In genomic region chr15:70034596-70034995, GRCh38 we compare ENCODE assay signal across 1 cellular context.
TF ChIP-seq lines count a peak whose summit lies in the region.

No MANE protein-coding gene starts in this region.

TF ChIP-seq in GM12878, 131 proteins besides CTCF, POLR2A, EP300 and RAD21 (continued from another document):
- TF ChIP-seq BACH1 (IDR thresholded peaks at IDR 0.05; ENCODE audit: borderline replicate concordance) (no peak), IRF3 (IDR thresholded peaks at IDR 0.05) (no peak), POU2F2 (IDR thresholded peaks at IDR 0.05; ENCODE audit: borderline replicate concordance, low read depth, low read length) (no peak), MTA2 (IDR thresholded peaks at IDR 0.05; ENCODE audit: low read depth) (no peak), NR2C2 (IDR thresholded peaks at IDR 0.05; ENCODE audit: borderline replicate concordance, control insufficient read depth, insufficient read length, low read depth) (no peak), SRF (IDR thresholded peaks at IDR 0.05; ENCODE audit: low read depth in 2 of 2, low read length in 2 of 2) (no peak), MLLT1 (IDR thresholded peaks at IDR 0.05) (no peak), KAT2A (conservative IDR thresholded peaks at IDR 0.05; ENCODE audit: control insufficient read depth, low read depth, low read length) (no peak)
